Comparison of ENCODE assay signal across 1 cellular context in the genomic region with DNA sequence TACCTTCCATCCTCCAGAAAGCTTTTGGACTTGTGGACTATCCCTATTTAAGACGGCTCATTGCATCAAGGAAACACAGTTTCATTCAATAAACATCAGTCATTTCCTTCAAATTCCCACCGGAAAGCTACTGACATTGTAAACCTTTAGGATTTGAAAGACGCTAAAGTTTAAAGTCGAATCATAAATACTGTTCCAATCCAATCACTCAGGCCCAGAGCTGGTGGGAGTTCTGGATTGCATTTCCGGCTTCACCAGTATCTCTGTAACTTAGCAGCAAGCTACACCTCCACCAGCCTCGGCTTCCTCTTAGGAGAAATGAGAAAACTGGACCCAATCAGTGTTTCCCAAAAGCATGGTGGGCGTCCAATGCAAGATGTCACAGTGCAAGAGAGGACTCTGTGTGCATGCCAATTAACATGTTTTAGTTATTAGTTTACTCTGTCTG.
TF ChIP-seq lines count a peak whose summit lies in the region.

No MANE protein-coding gene starts in this region.

TF ChIP-seq in GM23338, 12 proteins besides CTCF, POLR2A, EP300 and RAD21 (continued from another document):
- TF ChIP-seq POLR2AphosphoS5 (IDR thresholded peaks at IDR 0.05; ENCODE audit: low read depth), result no peak
